8 cellular contexts compared by ENCODE assay signal in genomic region chr11:20337526-20338154, GRCh38. TPM values are rescaled to one million over a fixed set of nuclear protein-coding genes. Genes with fewer than 3 reads are reported as not detected.
DNase-seq lines count a peak whose midpoint lies in the region; ATAC-seq, FAIRE-seq and TF ChIP-seq lines count a peak whose summit lies in the region.

No MANE protein-coding gene starts in this region.

- peak; percentile 21 for FAIRE-seq in GM12892 (lab: Jason Lieb, UNC)

- peak; percentile 72 for TF ChIP-seq CTCF in epithelial cell of proximal tubule (conservative IDR thresholded peaks at IDR 0.05; ENCODE audit: low read depth, low read length)
- peak in 1 of 3 experiments; percentile 23 for TF ChIP-seq CTCF in testis (IDR thresholded peaks at IDR 0.05)

- H3K4me1 ChIP-seq in testis = no peaks in the 10 kb centered on the region

- no peaks in the 10 kb centered on the region for H3K36me3 Mint-ChIP-seq in T-cell

- H3K27ac ChIP-seq in testis = no peak overlapping the region

- H3K27me3 Mint-ChIP-seq in T-cell = peaks cover 42 to 61% of the 10 kb centered on the region in 2 donors

- POLR2A ChIA-PET in T-cell (lab: Charles Lee) = no interaction called here

- peaks cover 2 to 7% (median 5%) of the 10 kb centered on the region in 3 donors for H3K4me1 Mint-ChIP-seq in T-cell

- H3K4me3 ChIP-seq in epithelial cell of proximal tubule (ENCODE audit: low read depth, low read length) (no peak overlapping the region), testis (no peak overlapping the region)

- TF ChIP-seq POLR2A in GM12892 (IDR thresholded peaks at IDR 0.05; ENCODE audit: low read depth, low read length) = no peak
- TF ChIP-seq POLR2A in testis (IDR thresholded peaks at IDR 0.05) = no peak

- H3K36me3 ChIP-seq in testis (ENCODE audit: low read depth, missing control alignments) = no peaks in the 10 kb centered on the region

- 35 to 47% methylated on average over 9 of the region's 9 CpGs for WGBS in testis, 2 donors

- ATAC-seq in activated CD4-positive, CD25-positive, alpha-beta regulatory T cell treated with anti-CD3 and anti-CD28 coated beads, Interleukin-2, amount 50 U/mL, for 24 hours = no peak
- no peak for ATAC-seq in T-cell (replicated peaks in 1 of 4)
- ATAC-seq in HG03280 (IDR thresholded peaks at IDR 0.05; ENCODE audit: unreplicated experiment) = no peak

- no peaks in the 10 kb centered on the region for H3K27me3 ChIP-seq in testis

- DNase-seq in Ammon's horn (ENCODE audit: low spot score) (peak; percentile 66), GM12892 (ENCODE audit: insufficient read length) (peak; percentile 2), NCI-H526 treated with DMSO at 0.1 percent for 48 hours (lab: John Stamatoyannopoulos, UW) (peak; percentile 20), epithelial cell of proximal tubule (ENCODE audit: low read depth) (no peak), testis (peak; percentile 25), T-cell (no peak)

- intact Hi-C loops in testis (cut with DNase I; ENCODE audit: low total_unique reads) = no loop called here

- H3K27ac Mint-ChIP-seq in T-cell = no peak overlapping the region

- no peaks in the 10 kb centered on the region for H3K9me3 Mint-ChIP-seq in T-cell

- H3K4me3 Mint-ChIP-seq in T-cell = no peak overlapping the region

- H3K9me3 ChIP-seq in testis = no peaks in the 10 kb centered on the region

- CTCF ChIA-PET in T-cell (lab: Charles Lee) = interaction anchor here in 1 of 2 donors (0.8 kb wide), 1 partner anchor 142 kb away, joined by 3 read pairs; no protein-coding TSS in a partner anchor

RNA-seq across cellular contexts. Expression of gene HTATIP2, which starts 25.9 kb away (rescaled TPM):
- polyA plus RNA-seq in GM12892 (2012; ENCODE audit: missing spikeins) = 31.5 TPM
- total RNA-seq in epithelial cell of proximal tubule (48.8 and 67.6 TPM in 2 replicates), testis (10 to 100 TPM; 20.7 to 24.0 TPM), T-cell (10 to 100 TPM; 16.0 to 46.9 (median 40.0) TPM)
- 46.1 TPM for polyA plus RNA-seq in testis (ENCODE audit: insufficient read depth, low read depth, low replicate concordance)

RNA-seq across cellular contexts. Expression of gene PRMT3, which starts 49.9 kb away (rescaled TPM):
- 22.9 TPM for polyA plus RNA-seq in GM12892 (2012; ENCODE audit: missing spikeins)
- total RNA-seq in epithelial cell of proximal tubule (12.5 and 33.1 TPM in 2 replicates), testis (10 to 100 TPM; 22.4 to 28.0 TPM), T-cell (10 to 100 TPM; 12.9 to 19.5 (median 17.2) TPM)
- 9.1 TPM for polyA plus RNA-seq in testis (ENCODE audit: insufficient read depth, low read depth, low replicate concordance)

Comparison
In these comparisons a context has a peak if more than half of its experiments do, and no peak if none do; other contexts are left out.
1. DNase-seq: peak in Ammon's horn (single experiment), GM12892 (single experiment), NCI-H526 treated with DMSO at 0.1 percent for 48 hours (single experiment) and testis (single experiment); none in epithelial cell of proximal tubule (single experiment) and T-cell (0 of 34).